ENCODE assay signal across 1 cellular context in genomic region chr2:37323770-37324535, GRCh38.
A peak's percentile ranks its signal among the peaks of the same experiment; 100 is the strongest.
TF ChIP-seq lines count a peak whose summit lies in the region.

No MANE protein-coding gene starts in this region.

TF ChIP-seq in endothelial cell of umbilical vein, 7 proteins besides CTCF, POLR2A, EP300 and RAD21:
- TF ChIP-seq EZH2 (IDR thresholded peaks at IDR 0.05; ENCODE audit: borderline replicate concordance, low read depth, low read length, severe bottlenecking) (no peak), GATA2 (IDR thresholded peaks at IDR 0.05; ENCODE audit: insufficient read depth, insufficient read length, low read depth, low read length) (peak; percentile 50)
